In genomic region chr14:64878775-64879634, GRCh38 we compare ENCODE assay signal across 8 cellular contexts. TPM values are rescaled to one million over a fixed set of nuclear protein-coding genes. Genes with fewer than 3 reads are reported as not detected.
A peak's percentile ranks its signal among the peaks of the same experiment; 100 is the strongest.
DNase-seq lines count a peak whose midpoint lies in the region; ATAC-seq, FAIRE-seq and TF ChIP-seq lines count a peak whose summit lies in the region.

No MANE protein-coding gene starts in this region.

- no peaks in the 10 kb centered on the region for H3K9me3 ChIP-seq in CD8-positive, alpha-beta memory T cell (ENCODE audit: low read length)
- no peaks in the 10 kb centered on the region for H3K9me3 ChIP-seq in iPS-18c (ENCODE audit: control insufficient read depth, insufficient read depth, low read length)

- H3K9me3 Mint-ChIP-seq in CD8-positive, alpha-beta memory T cell, result no peaks in the 10 kb centered on the region
- no peaks in the 10 kb centered on the region for H3K9me3 Mint-ChIP-seq in activated B cell treated with CpG ODN at 0.5 μM for 24 hours
- H3K9me3 Mint-ChIP-seq in stimulated activated naive B cell treated with anti-CD40 and anti-IgM and Interleukin-4, amounts not matched to agents 10 μg/mL and 1 μg/mL and 100 μg/mL, for 72 hours, result no peaks in the 10 kb centered on the region

- H3K27me3 ChIP-seq in CD8-positive, alpha-beta memory T cell (ENCODE audit: insufficient read depth, low read length, poor library complexity, severe bottlenecking), result peaks cover 10% of the 10 kb centered on the region
- peaks cover 3% of the 10 kb centered on the region for H3K27me3 ChIP-seq in HL-60 (ENCODE audit: insufficient read depth, poor library complexity, severe bottlenecking)

- DNase-seq in CD8-positive, alpha-beta memory T cell, result peak in 1 of 5 donors; percentile 4
- no peak for DNase-seq in HL-60 (ENCODE audit: low read depth in 1 of 2, low spot score in 1 of 2)
- peak; percentile 16 for DNase-seq in activated B cell treated with CpG ODN at 0.5 μM for 24 hours
- DNase-seq in stimulated activated naive B cell treated with anti-CD40 and anti-IgM and Interleukin-4, amounts not matched to agents 10 μg/mL and 1 μg/mL and 100 μg/mL, for 72 hours, result no peak
- no peak for DNase-seq in AG08395 (ENCODE audit: low spot score)
- no peak for DNase-seq in D721Med (ENCODE audit: insufficient read length, low spot score)
- DNase-seq in SIG-M5 treated with dmso at 0.1 percent for 504 hours (lab: John Stamatoyannopoulos, UW; ENCODE audit: unreplicated experiment), result no peak

- FAIRE-seq in D721Med (lab: Jason Lieb, UNC), result no peak

- peaks cover 8 to 13% (median 9%) of the 10 kb centered on the region in 3 donors for H3K4me1 Mint-ChIP-seq in CD8-positive, alpha-beta memory T cell
- peaks cover 8% of the 10 kb centered on the region for H3K4me1 Mint-ChIP-seq in activated B cell treated with CpG ODN at 0.5 μM for 24 hours
- H3K4me1 Mint-ChIP-seq in stimulated activated naive B cell treated with anti-CD40 and anti-IgM and Interleukin-4, amounts not matched to agents 10 μg/mL and 1 μg/mL and 100 μg/mL, for 72 hours, result peaks cover 5 to 9% of the 10 kb centered on the region in 2 donors

- intact Hi-C loops in activated B cell treated with CpG ODN at 0.5 μM for 24 hours (cut with micrococcal nuclease), result no loop called here

- peak overlapping the region; percentile 47 to 85 (median 63) for H3K4me3 Mint-ChIP-seq in CD8-positive, alpha-beta memory T cell
- peak overlapping the region; percentile 56 for H3K4me3 Mint-ChIP-seq in activated B cell treated with CpG ODN at 0.5 μM for 24 hours
- peak overlapping the region; percentile 64 to 74 for H3K4me3 Mint-ChIP-seq in stimulated activated naive B cell treated with anti-CD40 and anti-IgM and Interleukin-4, amounts not matched to agents 10 μg/mL and 1 μg/mL and 100 μg/mL, for 72 hours

- POLR2A ChIA-PET in CD8-positive, alpha-beta memory T cell (lab: Charles Lee), result no interaction called here
- POLR2A ChIA-PET in activated B cell treated with CpG ODN at 0.5 μM for 24 hours (lab: Charles Lee), result interaction anchor here (0.6 to 2.3 kb wide), 2 partner anchors 36 to 533 kb away, joined by 7 to 8 read pairs; partner anchors contain the start of genes CHURC1 and FUT8

- H3K27ac ChIP-seq in CD8-positive, alpha-beta memory T cell (ENCODE audit: low read depth, low read length), result no peak overlapping the region
- H3K27ac ChIP-seq in HL-60 (replicated peaks), result no peak overlapping the region

- CTCF ChIA-PET in CD8-positive, alpha-beta memory T cell (lab: Charles Lee), result interaction anchor here (0.6 to 5.5 kb wide), 5 partner anchors 10 to 79 kb away, joined by 3 to 33 read pairs (median 3); no protein-coding TSS in a partner anchor
- CTCF ChIA-PET in activated B cell treated with CpG ODN at 0.5 μM for 24 hours (lab: Charles Lee), result interaction anchor here (0.7 to 7.1 kb wide), 3 partner anchors 10 to 110 kb away, joined by 3 to 45 read pairs (median 4); no protein-coding TSS in a partner anchor

- TF ChIP-seq CTCF in HL-60 (IDR thresholded peaks at IDR 0.05; ENCODE audit: insufficient read depth, low read length), result no peak
- TF ChIP-seq CTCF in activated B cell treated with CpG ODN at 0.5 μM for 24 hours (IDR thresholded peaks at IDR 0.05), result no peak
- TF ChIP-seq CTCF in D721Med (IDR thresholded peaks at IDR 0.05; ENCODE audit: insufficient read depth, missing control alignments), result no peak

- H3K27ac Mint-ChIP-seq in CD8-positive, alpha-beta memory T cell, result peak overlapping the region in 1 of 8 donors; percentile 44
- H3K27ac Mint-ChIP-seq in activated B cell treated with CpG ODN at 0.5 μM for 24 hours, result no peak overlapping the region
- no peak overlapping the region for H3K27ac Mint-ChIP-seq in stimulated activated naive B cell treated with anti-CD40 and anti-IgM and Interleukin-4, amounts not matched to agents 10 μg/mL and 1 μg/mL and 100 μg/mL, for 72 hours

- ATAC-seq in activated B cell treated with CpG ODN at 0.5 μM for 24 hours (ENCODE audit: low read depth), result no peak
- peak; percentile 10 to 13 for ATAC-seq in stimulated activated naive B cell treated with anti-CD40 and anti-IgM and Interleukin-4, amounts not matched to agents 10 μg/mL and 1 μg/mL and 100 μg/mL, for 72 hours (replicated peaks)

- peaks cover 6% of the 10 kb centered on the region for H3K4me1 ChIP-seq in CD8-positive, alpha-beta memory T cell (ENCODE audit: insufficient read depth, low read length)

- peaks cover 0 to 1% (median 0%) of the 10 kb centered on the region in 3 donors for H3K36me3 Mint-ChIP-seq in CD8-positive, alpha-beta memory T cell
- no peaks in the 10 kb centered on the region for H3K36me3 Mint-ChIP-seq in activated B cell treated with CpG ODN at 0.5 μM for 24 hours (ENCODE audit: low read depth)
- H3K36me3 Mint-ChIP-seq in stimulated activated naive B cell treated with anti-CD40 and anti-IgM and Interleukin-4, amounts not matched to agents 10 μg/mL and 1 μg/mL and 100 μg/mL, for 72 hours, result no peaks in the 10 kb centered on the region

- no peaks in the 10 kb centered on the region for H3K36me3 ChIP-seq in CD8-positive, alpha-beta memory T cell (ENCODE audit: insufficient read depth, low read length)

- peaks cover 36 to 63% of the 10 kb centered on the region in 2 donors for H3K27me3 Mint-ChIP-seq in CD8-positive, alpha-beta memory T cell
- H3K27me3 Mint-ChIP-seq in activated B cell treated with CpG ODN at 0.5 μM for 24 hours, result peaks cover 40% of the 10 kb centered on the region
- peaks cover 51 to 59% of the 10 kb centered on the region in 2 donors for H3K27me3 Mint-ChIP-seq in stimulated activated naive B cell treated with anti-CD40 and anti-IgM and Interleukin-4, amounts not matched to agents 10 μg/mL and 1 μg/mL and 100 μg/mL, for 72 hours

- H3K4me3 ChIP-seq in CD8-positive, alpha-beta memory T cell (ENCODE audit: low read length), result no peak overlapping the region
- H3K4me3 ChIP-seq in HL-60 (replicated peaks; ENCODE audit: insufficient read depth, low read length) (peak overlapping the region; percentile 40), iPS-18c (ENCODE audit: insufficient read depth, low read depth, low read length) (peak overlapping the region; percentile 55)

RNA-seq across cellular contexts. Expression of gene SPTB, which starts 0.7 kb away (rescaled TPM):
- total RNA-seq in CD8-positive, alpha-beta memory T cell, result under 1 TPM; 0.15 to 0.18 TPM
- polyA plus RNA-seq in CD8-positive, alpha-beta memory T cell, result 0.09 TPM
- total RNA-seq in activated B cell treated with CpG ODN at 0.5 μM for 24 hours, result 0.04 and 0.10 TPM in 2 replicates

RNA-seq across cellular contexts. Expression of gene CHURC1, which starts 35.2 kb away (rescaled TPM):
- total RNA-seq in CD8-positive, alpha-beta memory T cell, result 10 to 100 TPM; 44.0 to 54.8 TPM
- 171 TPM for polyA plus RNA-seq in CD8-positive, alpha-beta memory T cell
- total RNA-seq in activated B cell treated with CpG ODN at 0.5 μM for 24 hours, result 69.6 and 83.8 TPM in 2 replicates
